ENCODE assay signal across 16 cellular contexts in the genomic region with DNA sequence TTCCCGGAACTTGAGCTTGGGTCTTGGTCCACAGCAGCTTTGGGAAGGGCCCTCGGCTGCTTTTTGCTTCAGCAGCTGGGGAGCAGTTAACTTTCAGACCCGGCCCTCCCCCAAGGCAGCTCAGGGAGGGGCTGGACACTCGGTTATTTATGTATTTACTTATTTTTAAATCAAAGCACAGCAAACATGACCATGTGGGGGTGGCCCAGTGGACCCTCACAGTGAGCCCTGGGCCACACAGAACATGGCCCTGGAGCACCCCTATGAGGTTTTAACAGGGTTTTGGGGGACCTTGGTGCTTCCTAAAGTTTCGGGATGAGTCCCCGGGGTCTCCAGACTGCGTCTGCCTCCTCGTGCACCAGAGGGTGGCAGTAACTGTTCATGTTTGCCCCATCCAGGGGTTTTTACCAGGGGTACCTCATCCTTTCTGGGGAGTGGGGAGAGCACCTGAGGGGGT. TPM values are rescaled to one million over a fixed set of nuclear protein-coding genes. Genes with fewer than 3 reads are reported as not detected.
A peak's percentile ranks its signal among the peaks of the same experiment; 100 is the strongest.
DNase-seq lines count a peak whose midpoint lies in the region; ATAC-seq and TF ChIP-seq lines count a peak whose summit lies in the region.
"Had no signal": no experiment of that assay in that cellular context is flagged by ENCODE, and none has a peak within 500 bp of the region (broad histone marks: within the 10 kb centered on the region; RNA-seq: fewer than 3 reads in every experiment).

No MANE protein-coding gene starts in this region.

- H3K4me1 ChIP-seq in OCI-LY3 (ENCODE audit: low read length): no peaks in the 10 kb centered on the region
- H3K4me1 ChIP-seq: BLaER1 had no signal

- CTCF ChIA-PET in activated naive CD4-positive, alpha-beta T cell treated with anti-CD3 and anti-CD28 coated beads, Interleukin-2, amount 10 ng/mL, durations not matched to agents 7 days and 5 days (lab: Charles Lee): no interaction called here

- no peak overlapping the region for H3K4me3 ChIP-seq in OCI-LY3 (ENCODE audit: low read length)
- H3K4me3 ChIP-seq: BLaER1 had no signal

- H4K20me1 ChIP-seq in OCI-LY3 (ENCODE audit: insufficient read depth, low read length): no peaks in the 10 kb centered on the region
- H4K20me1 ChIP-seq: BLaER1 had no signal

- no peak overlapping the region for H2AFZ ChIP-seq in OCI-LY3 (ENCODE audit: low read depth, low read length)

- no peaks in the 10 kb centered on the region for H3K9me3 Mint-ChIP-seq in activated naive CD4-positive, alpha-beta T cell treated with anti-CD3 and anti-CD28 coated beads, Interleukin-2, amount 10 ng/mL, durations not matched to agents 7 days and 5 days
- H3K9me3 Mint-ChIP-seq in glutamatergic neuron (ENCODE audit: unreplicated experiment): peaks cover 7% of the 10 kb centered on the region
- no peaks in the 10 kb centered on the region for H3K9me3 Mint-ChIP-seq in stimulated activated effector memory CD8-positive, alpha-beta T cell treated with anti-CD3 and anti-CD28 coated beads, Interleukin-12 subunit alpha, Interleukin-12 subunit beta, amount 100 ng/mL, for 72 hours
- H3K9me3 Mint-ChIP-seq: activated T-cell treated with anti-CD3 and anti-CD28 coated beads, Interleukin-2, amount 50 U/mL, for 72 hours had no signal

- no peak overlapping the region for H3K27ac Mint-ChIP-seq in activated naive CD4-positive, alpha-beta T cell treated with anti-CD3 and anti-CD28 coated beads, Interleukin-2, amount 10 ng/mL, durations not matched to agents 7 days and 5 days
- no peak overlapping the region for H3K27ac Mint-ChIP-seq in glutamatergic neuron (ENCODE audit: unreplicated experiment)
- H3K27ac Mint-ChIP-seq in stimulated activated effector memory CD8-positive, alpha-beta T cell treated with anti-CD3 and anti-CD28 coated beads, Interleukin-12 subunit alpha, Interleukin-12 subunit beta, amount 100 ng/mL, for 72 hours: no peak overlapping the region
- H3K27ac Mint-ChIP-seq: activated T-cell treated with anti-CD3 and anti-CD28 coated beads, Interleukin-2, amount 50 U/mL, for 72 hours had no signal

- H3K4me3 Mint-ChIP-seq in activated naive CD4-positive, alpha-beta T cell treated with anti-CD3 and anti-CD28 coated beads, Interleukin-2, amount 10 ng/mL, durations not matched to agents 7 days and 5 days: no peak overlapping the region
- no peak overlapping the region for H3K4me3 Mint-ChIP-seq in glutamatergic neuron (ENCODE audit: unreplicated experiment)
- no peak overlapping the region for H3K4me3 Mint-ChIP-seq in stimulated activated effector memory CD8-positive, alpha-beta T cell treated with anti-CD3 and anti-CD28 coated beads, Interleukin-12 subunit alpha, Interleukin-12 subunit beta, amount 100 ng/mL, for 72 hours
- H3K4me3 Mint-ChIP-seq: activated T-cell treated with anti-CD3 and anti-CD28 coated beads, Interleukin-2, amount 50 U/mL, for 72 hours had no signal

- H3K79me2 ChIP-seq in OCI-LY3 (ENCODE audit: low read length): no peaks in the 10 kb centered on the region

- no peaks in the 10 kb centered on the region for H3K36me3 ChIP-seq in OCI-LY3 (replicated peaks; ENCODE audit: low read depth, low read length)
- H3K36me3 ChIP-seq: BLaER1 had no signal

- no peaks in the 10 kb centered on the region for H3K4me1 Mint-ChIP-seq in activated naive CD4-positive, alpha-beta T cell treated with anti-CD3 and anti-CD28 coated beads, Interleukin-2, amount 10 ng/mL, durations not matched to agents 7 days and 5 days
- H3K4me1 Mint-ChIP-seq in glutamatergic neuron (ENCODE audit: low read depth, unreplicated experiment): peaks cover 5% of the 10 kb centered on the region
- H3K4me1 Mint-ChIP-seq in stimulated activated effector memory CD8-positive, alpha-beta T cell treated with anti-CD3 and anti-CD28 coated beads, Interleukin-12 subunit alpha, Interleukin-12 subunit beta, amount 100 ng/mL, for 72 hours: no peaks in the 10 kb centered on the region

- peak; percentile 28 for ATAC-seq in stimulated activated effector memory CD8-positive, alpha-beta T cell treated with anti-CD3 and anti-CD28 coated beads, Interleukin-12 subunit alpha, Interleukin-12 subunit beta, amount 100 ng/mL, for 72 hours
- ATAC-seq in HG02571 (IDR thresholded peaks at IDR 0.05; ENCODE audit: unreplicated experiment): no peak
- no peak for ATAC-seq in GM21360 (IDR thresholded peaks at IDR 0.05; ENCODE audit: unreplicated experiment)
- ATAC-seq: activated T-cell treated with anti-CD3 and anti-CD28 coated beads, Interleukin-2, amount 50 U/mL, for 72 hours had no signal

- no peak overlapping the region for H3K27ac ChIP-seq in OCI-LY3 (ENCODE audit: low read length)
- H3K27ac ChIP-seq: BLaER1 had no signal

- no peak overlapping the region for H3K9ac ChIP-seq in OCI-LY3 (ENCODE audit: low read length)
- H3K9ac ChIP-seq: BLaER1 had no signal

- peak; percentile 3 for DNase-seq in activated naive CD4-positive, alpha-beta T cell treated with anti-CD3 and anti-CD28 coated beads, Interleukin-2, amount 50 U/mL, for 16 hours
- no peak for DNase-seq in activated naive CD4-positive, alpha-beta T cell treated with anti-CD3 and anti-CD28 coated beads, Interleukin-2, amount 10 ng/mL, durations not matched to agents 7 days and 5 days
- DNase-seq in glutamatergic neuron (peak; percentile 28), GOT3 (lab: John Stamatoyannopoulos, UW) (no peak)
- no peak for DNase-seq in stimulated activated effector memory CD8-positive, alpha-beta T cell treated with anti-CD3 and anti-CD28 coated beads, Interleukin-12 subunit alpha, Interleukin-12 subunit beta, amount 100 ng/mL, for 72 hours (ENCODE audit: low spot score in 2 of 2)
- DNase-seq: activated T-cell treated with anti-CD3 and anti-CD28 coated beads, Interleukin-2, amount 50 U/mL, for 72 hours; central memory CD4-positive, alpha-beta T cell; NCI-H187 treated with DMSO at 0.1 percent for 48 hours; OCI-M1; stimulated activated CD4-positive, alpha-beta T cell treated with anti-CD3 and anti-CD28 coated beads, Interleukin-12 subunit alpha, Interleukin-12 subunit beta, amount 100 ng/mL, for 4 hours had no signal

- no peaks in the 10 kb centered on the region for H3K9me3 ChIP-seq in OCI-LY3 (ENCODE audit: insufficient read depth, low read length)
- H3K9me3 ChIP-seq: BLaER1 had no signal

- peaks cover 6% of the 10 kb centered on the region; the same call in 1 of the 2 replicates for H3K27me3 ChIP-seq in OCI-LY3 (ENCODE audit: low read depth, low read length)
- H3K27me3 ChIP-seq: BLaER1 had no signal

- H3K27me3 Mint-ChIP-seq in activated naive CD4-positive, alpha-beta T cell treated with anti-CD3 and anti-CD28 coated beads, Interleukin-2, amount 10 ng/mL, durations not matched to agents 7 days and 5 days: peaks cover 9% of the 10 kb centered on the region
- H3K27me3 Mint-ChIP-seq in glutamatergic neuron (ENCODE audit: unreplicated experiment): peaks cover 5% of the 10 kb centered on the region

- TF ChIP-seq CTCF in OCI-LY3 (IDR thresholded peaks at IDR 0.05; ENCODE audit: low read depth, low read length) (peak; percentile 55), glutamatergic neuron (IDR thresholded peaks at IDR 0.05; ENCODE audit: partially characterized antibody, unreplicated experiment) (no peak)

- H3K36me3 Mint-ChIP-seq in activated naive CD4-positive, alpha-beta T cell treated with anti-CD3 and anti-CD28 coated beads, Interleukin-2, amount 10 ng/mL, durations not matched to agents 7 days and 5 days: no peaks in the 10 kb centered on the region
- H3K36me3 Mint-ChIP-seq in glutamatergic neuron (ENCODE audit: unreplicated experiment): no peaks in the 10 kb centered on the region
- H3K36me3 Mint-ChIP-seq in stimulated activated effector memory CD8-positive, alpha-beta T cell treated with anti-CD3 and anti-CD28 coated beads, Interleukin-12 subunit alpha, Interleukin-12 subunit beta, amount 100 ng/mL, for 72 hours: no peaks in the 10 kb centered on the region

- no peak overlapping the region for H3K4me2 ChIP-seq in OCI-LY3 (ENCODE audit: low read length)
- H3K4me2 ChIP-seq: BLaER1 had no signal

RNA-seq across cellular contexts. Expression of gene NPBWR2, which starts 26.6 kb away (rescaled TPM):
- total RNA-seq in glutamatergic neuron (ENCODE audit: unreplicated experiment): not detected
- total RNA-seq: activated T-cell treated with anti-CD3 and anti-CD28 coated beads, Interleukin-2, amount 50 U/mL, for 72 hours; glomerular endothelial cell; mononuclear cell had no signal

RNA-seq across cellular contexts. Expression of gene MYT1, which starts 30.3 kb away (rescaled TPM):
- total RNA-seq in glutamatergic neuron (ENCODE audit: unreplicated experiment): 159 TPM
- total RNA-seq: glomerular endothelial cell, mononuclear cell had no signal

RNA-seq across cellular contexts. Expression of gene LKAAEAR1, which starts 49.8 kb away (rescaled TPM):
- total RNA-seq in glutamatergic neuron (ENCODE audit: unreplicated experiment): not detected

RNA-seq across cellular contexts. Expression of gene OPRL1, which starts 54.1 kb away (rescaled TPM):
- total RNA-seq in glutamatergic neuron (ENCODE audit: unreplicated experiment): 2.9 TPM

RNA-seq across cellular contexts. Expression of gene RGS19, which starts 54.7 kb away (rescaled TPM):
- 4.4 TPM for total RNA-seq in glutamatergic neuron (ENCODE audit: unreplicated experiment)

Comparison
In these comparisons a context has a peak if more than half of its experiments do, and no peak if none do; other contexts are left out.
1. DNase-seq: peak in activated naive CD4-positive, alpha-beta T cell treated with anti-CD3 and anti-CD28 coated beads, Interleukin-2, amount 50 U/mL, for 16 hours (single experiment) and glutamatergic neuron (single experiment); none in activated naive CD4-positive, alpha-beta T cell treated with anti-CD3 and anti-CD28 coated beads, Interleukin-2, amount 10 ng/mL, durations not matched to agents 7 days and 5 days (single experiment), stimulated activated effector memory CD8-positive, alpha-beta T cell treated with anti-CD3 and anti-CD28 coated beads, Interleukin-12 subunit alpha, Interleukin-12 subunit beta, amount 100 ng/mL, for 72 hours (0 of 2) and GOT3 (single experiment).